ENCODE assay signal across 14 cellular contexts in genomic region chr12:15982921-15983320, GRCh38.
A peak's percentile ranks its signal among the peaks of the same experiment; 100 is the strongest.
DNase-seq lines count a peak whose midpoint lies in the region; ATAC-seq and TF ChIP-seq lines count a peak whose summit lies in the region.
"Had no signal": no experiment of that assay in that cellular context is flagged by ENCODE, and none has a peak within 500 bp of the region (broad histone marks: within the 10 kb centered on the region; RNA-seq: fewer than 3 reads in every experiment).

No MANE protein-coding gene starts in this region.

- no peaks in the 10 kb centered on the region for H3K36me3 ChIP-seq in H7 (replicated peaks; ENCODE audit: control insufficient read depth, insufficient read depth, low read length)

- H3K27me3 Mint-ChIP-seq in memory B cell: no peaks in the 10 kb centered on the region

- peaks cover 28% of the 10 kb centered on the region for H3K36me3 Mint-ChIP-seq in memory B cell
- peaks cover 13% of the 10 kb centered on the region for H3K36me3 Mint-ChIP-seq in stimulated activated effector memory CD8-positive, alpha-beta T cell treated with anti-CD3 and anti-CD28 coated beads, Interleukin-12 subunit alpha, Interleukin-12 subunit beta, amount 100 ng/mL, for 72 hours
- peaks cover 27 to 31% of the 10 kb centered on the region in 2 donors for H3K36me3 Mint-ChIP-seq in activated naive CD4-positive, alpha-beta T cell treated with anti-CD3 and anti-CD28 coated beads, Interleukin-2, amount 50 U/mL, for 72 hours

- H3K4me3 Mint-ChIP-seq in memory B cell: no peak overlapping the region
- H3K4me3 Mint-ChIP-seq in stimulated activated effector memory CD8-positive, alpha-beta T cell treated with anti-CD3 and anti-CD28 coated beads, Interleukin-12 subunit alpha, Interleukin-12 subunit beta, amount 100 ng/mL, for 72 hours: no peak overlapping the region
- H3K4me3 Mint-ChIP-seq: CD14-positive monocyte had no signal

- DNase-seq in H7: peak; percentile 14
- DNase-seq in memory B cell (ENCODE audit: low spot score in 2 of 2): no peak
- DNase-seq in stimulated activated effector memory CD8-positive, alpha-beta T cell treated with anti-CD3 and anti-CD28 coated beads, Interleukin-12 subunit alpha, Interleukin-12 subunit beta, amount 100 ng/mL, for 72 hours (ENCODE audit: low spot score in 2 of 2): no peak
- no peak for DNase-seq in activated naive CD4-positive, alpha-beta T cell treated with anti-CD3 and anti-CD28 coated beads, Interleukin-2, amount 50 U/mL, for 72 hours (ENCODE audit: low spot score in 2 of 2)
- no peak for DNase-seq in NCI-H748 treated with DMSO at 0.1 percent for 48 hours (lab: John Stamatoyannopoulos, UW)
- no peak for DNase-seq in cerebellar nuclear complex (lab: John Stamatoyannopoulos, UW)
- DNase-seq: NCI-H187 treated with DMSO at 0.1 percent for 48 hours; NCI-H526 treated with DMSO at 0.1 percent for 48 hours; NK-92 treated with Interleukin-12 subunit alpha and Interleukin-12 subunit beta, amount 100 ng/mL, for 24 hours had no signal

- H3K27ac Mint-ChIP-seq in memory B cell: peak overlapping the region; percentile 10
- H3K27ac Mint-ChIP-seq in stimulated activated effector memory CD8-positive, alpha-beta T cell treated with anti-CD3 and anti-CD28 coated beads, Interleukin-12 subunit alpha, Interleukin-12 subunit beta, amount 100 ng/mL, for 72 hours: peak overlapping the region; percentile 15
- peak overlapping the region in 1 of 2 donors; percentile 34 for H3K27ac Mint-ChIP-seq in activated naive CD4-positive, alpha-beta T cell treated with anti-CD3 and anti-CD28 coated beads, Interleukin-2, amount 50 U/mL, for 72 hours

- no peaks in the 10 kb centered on the region for H3K27me3 ChIP-seq in H7 (ENCODE audit: control insufficient read depth, insufficient read depth, low read length)

- no peak overlapping the region for H3K4me3 ChIP-seq in H7 (ENCODE audit: insufficient read depth, low read depth, low read length)

- peaks cover 17% of the 10 kb centered on the region for H3K4me1 Mint-ChIP-seq in memory B cell
- no peaks in the 10 kb centered on the region for H3K4me1 Mint-ChIP-seq in stimulated activated effector memory CD8-positive, alpha-beta T cell treated with anti-CD3 and anti-CD28 coated beads, Interleukin-12 subunit alpha, Interleukin-12 subunit beta, amount 100 ng/mL, for 72 hours

- ATAC-seq in memory B cell (ENCODE audit: low read depth) (no peak), HG03442 (IDR thresholded peaks at IDR 0.05; ENCODE audit: unreplicated experiment) (no peak)
- ATAC-seq in stimulated activated effector memory CD8-positive, alpha-beta T cell treated with anti-CD3 and anti-CD28 coated beads, Interleukin-12 subunit alpha, Interleukin-12 subunit beta, amount 100 ng/mL, for 72 hours: no peak
- no peak for ATAC-seq in activated naive CD4-positive, alpha-beta T cell treated with anti-CD3 and anti-CD28 coated beads, Interleukin-2, amount 50 U/mL, for 72 hours
- ATAC-seq: PC-3 had no signal

- peak overlapping the region; percentile 69; the same call in 1 of the 2 replicates for H3K27ac ChIP-seq in VCaP
- H3K27ac ChIP-seq: RWPE1 had no signal

- peaks cover 3% of the 10 kb centered on the region for H3K9me3 Mint-ChIP-seq in memory B cell
- no peaks in the 10 kb centered on the region for H3K9me3 Mint-ChIP-seq in stimulated activated effector memory CD8-positive, alpha-beta T cell treated with anti-CD3 and anti-CD28 coated beads, Interleukin-12 subunit alpha, Interleukin-12 subunit beta, amount 100 ng/mL, for 72 hours
- H3K9me3 Mint-ChIP-seq in activated naive CD4-positive, alpha-beta T cell treated with anti-CD3 and anti-CD28 coated beads, Interleukin-2, amount 50 U/mL, for 72 hours: no peaks in the 10 kb centered on the region

- TF ChIP-seq CTCF in VCaP (conservative IDR thresholded peaks at IDR 0.05): no peak
